21 cellular contexts compared by ENCODE assay signal in the genomic region with DNA sequence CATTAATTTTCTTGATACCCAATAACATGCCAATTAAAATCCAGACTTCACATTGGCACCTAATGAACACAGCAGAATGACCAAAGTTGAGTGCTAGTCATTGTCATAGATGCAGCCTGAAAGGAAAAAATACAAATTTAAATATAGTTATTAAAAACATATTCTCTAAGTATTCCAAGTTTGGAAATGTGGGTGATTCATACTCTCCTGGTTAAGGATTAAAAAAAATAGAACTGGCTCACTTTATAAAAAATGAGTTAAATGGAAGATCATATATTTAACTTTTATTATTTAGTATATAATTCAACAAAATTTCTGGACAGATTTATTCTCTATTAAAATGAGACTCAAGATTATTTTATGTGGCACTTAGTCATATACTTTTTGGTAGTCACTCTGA.
"Had no signal": no experiment of that assay in that cellular context is flagged by ENCODE, and none has a peak within 500 bp of the region (broad histone marks: within the 10 kb centered on the region; RNA-seq: fewer than 3 reads in every experiment).

No MANE protein-coding gene starts in this region.

- ATAC-seq: gastrocnemius medialis; heart right ventricle; left lobe of liver; mucosa of descending colon; naive thymus-derived CD8-positive, alpha-beta T cell; upper lobe of right lung had no signal

- H3K36me3 ChIP-seq: colonic mucosa, esophagus squamous epithelium, gastrocnemius medialis, right atrium auricular region, sigmoid colon, tibial nerve, upper lobe of right lung, vagina had no signal

- FAIRE-seq: islet of Langerhans had no signal

- H3K27me3 ChIP-seq: colonic mucosa, esophagus squamous epithelium, gastrocnemius medialis, neutrophil, right atrium auricular region, sigmoid colon, tibial nerve, upper lobe of right lung, vagina had no signal

- H3K4me3 ChIP-seq: colonic mucosa, esophagus squamous epithelium, gastrocnemius medialis, heart right ventricle, mucosa of descending colon, right atrium auricular region, sigmoid colon, skin epidermis, tibial nerve, upper lobe of right lung, vagina had no signal

- H3K27ac ChIP-seq: colonic mucosa, esophagus squamous epithelium, gastrocnemius medialis, heart right ventricle, neutrophil, right atrium auricular region, sigmoid colon, skin epidermis, tibial nerve, upper lobe of right lung, vagina had no signal

- H3K4me1 ChIP-seq: colonic mucosa, esophagus squamous epithelium, gastrocnemius medialis, right atrium auricular region, sigmoid colon, tibial nerve, upper lobe of right lung, vagina had no signal

- H3K9me3 ChIP-seq: colonic mucosa, esophagus squamous epithelium, gastrocnemius medialis, heart right ventricle, mucosa of descending colon, neutrophil, right atrium auricular region, sigmoid colon, tibial nerve, upper lobe of right lung, vagina had no signal

- DNase-seq: colonic mucosa; dermis blood vessel endothelial cell; esophagus squamous epithelium; gastrocnemius medialis; heart right ventricle; hypothalamus; mammary epithelial cell; mucosa of descending colon; naive thymus-derived CD8-positive, alpha-beta T cell; sigmoid colon; stimulated activated CD4-positive, alpha-beta T cell treated with anti-CD3 and anti-CD28 coated beads, Interleukin-12 subunit alpha, Interleukin-12 subunit beta, amount 100 ng/mL, for 4 hours; stimulated activated CD4-positive, alpha-beta T cell treated with anti-CD3 and anti-CD28 coated beads, Interleukin-2, amount 100 ng/mL, for 48 hours; stimulated activated naive CD4-positive, alpha-beta T cell treated with Interleukin-2 at 50 U/mL for 16 hours; upper lobe of right lung had no signal
